Comparison of ENCODE assay signal across 1 cellular context in genomic region chr2:88755836-88756235, GRCh38.
TF ChIP-seq lines count a peak whose summit lies in the region.

No MANE protein-coding gene starts in this region.

TF ChIP-seq in HCT116, 20 proteins besides CTCF, POLR2A, EP300 and RAD21 (continued from another document):
- TF ChIP-seq REST (IDR thresholded peaks at IDR 0.05; ENCODE audit: low read depth) (no peak), POLR2AphosphoS5 (IDR thresholded peaks at IDR 0.05; ENCODE audit: low read depth, low read length) (no peak), EZH2phosphoT487 (IDR thresholded peaks at IDR 0.05; ENCODE audit: borderline replicate concordance) (no peak), EZH2 (IDR thresholded peaks at IDR 0.05) (no peak), TCF7L2 (IDR thresholded peaks at IDR 0.05; ENCODE audit: borderline replicate concordance, extremely low read depth, insufficient read depth, insufficient read length) (no peak), JUND (IDR thresholded peaks at IDR 0.05) (no peak), ZNF274 (IDR thresholded peaks at IDR 0.05; ENCODE audit: low read depth, low read length) (no peak), MAX (IDR thresholded peaks at IDR 0.05) (no peak), SP1 (IDR thresholded peaks at IDR 0.05; ENCODE audit: low read depth) (no peak), CEBPB (IDR thresholded peaks at IDR 0.05; ENCODE audit: low read depth) (no peak)
